26 cellular contexts compared by ENCODE assay signal in the genomic region with DNA sequence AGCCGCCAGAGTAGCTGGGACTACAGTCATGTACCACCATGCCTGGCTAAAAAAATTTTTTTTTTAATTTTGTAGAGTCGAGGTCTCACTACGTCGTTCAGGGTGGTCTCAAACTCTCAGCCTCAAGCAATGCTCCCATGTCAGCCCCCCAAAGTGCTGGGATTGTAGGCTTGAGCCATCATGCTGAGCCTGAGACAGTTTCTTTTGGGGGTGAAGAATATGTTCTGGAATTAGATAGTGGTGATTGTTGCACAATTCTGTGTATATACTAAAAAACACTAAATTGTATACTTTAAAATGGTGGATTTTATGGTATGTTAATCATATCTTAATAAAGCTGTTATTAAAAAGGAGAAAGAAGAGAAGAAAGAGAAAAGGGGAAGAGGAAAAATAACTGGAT. TPM values are rescaled to one million over a fixed set of nuclear protein-coding genes. Genes with fewer than 3 reads are reported as not detected.
"Had no signal": no experiment of that assay in that cellular context is flagged by ENCODE, and none has a peak within 500 bp of the region (broad histone marks: within the 10 kb centered on the region; RNA-seq: fewer than 3 reads in every experiment).

No MANE protein-coding gene starts in this region.

- ATAC-seq: stimulated activated effector memory CD8-positive, alpha-beta T cell treated with anti-CD3 and anti-CD28 coated beads, Interleukin-12 subunit alpha, Interleukin-12 subunit beta, amount 100 ng/mL, for 72 hours; stimulated activated memory B cell treated with anti-CD40 and anti-IgM and Interleukin-4, amounts not matched to agents 10 μg/mL and 1 μg/mL and 100 μg/mL, for 72 hours; stimulated activated naive B cell treated with anti-CD40 and anti-IgM and Interleukin-4, amounts not matched to agents 10 μg/mL and 1 μg/mL and 100 μg/mL, for 72 hours; stimulated activated naive CD8-positive, alpha-beta T cell treated with anti-CD3 and anti-CD28 coated beads, Interleukin-15, amount 100 ng/mL, for 72 hours; stimulated activated naive CD8-positive, alpha-beta T cell treated with anti-CD3 and anti-CD28 coated beads, Interleukin-15, Interleukin-2, amounts not matched to agents 100 U/mL and 50 U/mL, for 24 hours; upper lobe of right lung had no signal

- H3K27ac ChIP-seq: stomach, suprapubic skin, testis, thoracic aorta, thyroid gland, tibial artery, tibial nerve, transverse colon, upper lobe of left lung, upper lobe of right lung, uterus had no signal

- DNase-seq: stimulated activated CD4-positive, alpha-beta T cell treated with anti-CD3 and anti-CD28 coated beads, Interleukin-2, amount 100 ng/mL, for 48 hours; stimulated activated CD4-positive, alpha-beta T cell treated with anti-CD3 and anti-CD28 coated beads, Interleukin-4, amount 100 ng/mL, for 1 hour; stimulated activated CD4-positive, alpha-beta T cell treated with anti-CD3 and anti-CD28 coated beads, Interleukin-4, amount 100 ng/mL, for 24 hours; stimulated activated CD4-positive, alpha-beta T cell treated with anti-CD3 and anti-CD28 coated beads, Interleukin-4, amount 100 ng/mL, for 4 hours; stimulated activated CD8-positive, alpha-beta memory T cell treated with anti-CD3 and anti-CD28 coated beads, Interleukin-4, amount 100 ng/mL, for 48 hours; stimulated activated naive B cell treated with anti-CD40 and anti-IgM and Interleukin-4, amounts not matched to agents 10 μg/mL and 1 μg/mL and 100 μg/mL, for 72 hours; stimulated activated naive CD4-positive, alpha-beta T cell; stimulated activated naive CD4-positive, alpha-beta T cell treated with Interleukin-2 at 50 U/mL for 16 hours; stimulated activated naive CD8-positive, alpha-beta T cell treated with anti-CD3 and anti-CD28 coated beads, Interleukin-15, amount 100 ng/mL, for 72 hours; stimulated activated naive CD8-positive, alpha-beta T cell treated with anti-CD3 and anti-CD28 coated beads, Interleukin-15, Interleukin-2, amounts not matched to agents 100 U/mL and 50 U/mL, for 24 hours; stomach; substantia nigra; testis; thyroid gland; tibial artery; transverse colon; trophoblast cell; upper lobe of left lung; upper lobe of right lung; uterus had no signal

- H3K4me1 ChIP-seq: stomach, suprapubic skin, testis, thyroid gland, tibial artery, tibial nerve, transverse colon, upper lobe of left lung, upper lobe of right lung, uterus had no signal

- FAIRE-seq: urothelium cell line had no signal

- H3K27me3 ChIP-seq: stomach, suprapubic skin, testis, thyroid gland, tibial artery, tibial nerve, transverse colon, upper lobe of left lung, upper lobe of right lung, uterus had no signal

- H3K9me3 ChIP-seq: suprapubic skin, testis, thoracic aorta, thyroid gland, tibial artery, transverse colon, upper lobe of right lung, uterus had no signal

- H3K4me3 ChIP-seq: stomach, suprapubic skin, testis, thoracic aorta, thyroid gland, tibial artery, tibial nerve, transverse colon, upper lobe of left lung, upper lobe of right lung, uterus had no signal

- H3K36me3 ChIP-seq: thoracic aorta, thyroid gland, transverse colon, upper lobe of left lung, upper lobe of right lung, uterus had no signal

RNA-seq across cellular contexts. Expression of a gene that starts 1.5 kb away (rescaled TPM):
- total RNA-seq: thoracic aorta had no signal
